In the genomic region with DNA sequence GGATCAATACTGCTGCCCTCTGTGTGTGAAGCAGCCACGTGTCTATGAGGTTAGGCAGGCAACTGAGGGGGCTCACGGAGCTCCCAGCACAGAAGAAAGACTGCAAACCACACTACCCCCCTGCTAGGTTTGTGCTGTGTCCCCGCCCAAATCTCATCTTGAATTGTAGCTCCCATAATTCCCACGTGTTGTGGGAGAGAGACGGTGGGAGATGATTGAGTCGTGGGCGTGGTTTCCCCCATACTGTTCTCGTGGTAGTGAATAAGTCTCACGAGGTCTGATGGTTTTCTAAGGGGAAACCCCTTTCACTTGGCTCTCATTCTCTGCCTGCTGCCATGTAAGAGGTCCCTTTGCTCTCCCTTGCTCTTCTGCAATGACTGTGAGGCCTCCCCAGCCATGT, we compare ENCODE assay signal across 11 cellular contexts.
DNase-seq lines count a peak whose midpoint lies in the region; ATAC-seq lines count a peak whose summit lies in the region.
"Had no signal": no experiment of that assay in that cellular context is flagged by ENCODE, and none has a peak within 500 bp of the region (broad histone marks: within the 10 kb centered on the region; RNA-seq: fewer than 3 reads in every experiment).

No MANE protein-coding gene starts in this region.

- no peak overlapping the region for H3K27ac Mint-ChIP-seq in T-helper 2 cell treated with Interferon-gamma antibody and Interleukin-4, amounts not matched to agents 5 μg/mL and 100 μg/mL, for 36 hours
- H3K27ac Mint-ChIP-seq in dendritic cell treated with granulocyte-macrophage colony-stimulating factor and Interleukin-4, amounts not matched to agents 40 ng/mL and 50 ng/mL, for 4 days: peak overlapping the region; percentile 41
- H3K27ac Mint-ChIP-seq: type B pancreatic cell had no signal

- H3K4me1 Mint-ChIP-seq in T-helper 2 cell treated with Interferon-gamma antibody and Interleukin-4, amounts not matched to agents 5 μg/mL and 100 μg/mL, for 36 hours (ENCODE audit: low read depth): peaks cover 4% of the 10 kb centered on the region
- H3K4me1 Mint-ChIP-seq in dendritic cell treated with granulocyte-macrophage colony-stimulating factor and Interleukin-4, amounts not matched to agents 40 ng/mL and 50 ng/mL, for 4 days (ENCODE audit: low read depth): peaks cover 38% of the 10 kb centered on the region

- no peak overlapping the region for H3K4me3 Mint-ChIP-seq in T-helper 2 cell treated with Interferon-gamma antibody and Interleukin-4, amounts not matched to agents 5 μg/mL and 100 μg/mL, for 36 hours
- no peak overlapping the region for H3K4me3 Mint-ChIP-seq in dendritic cell treated with granulocyte-macrophage colony-stimulating factor and Interleukin-4, amounts not matched to agents 40 ng/mL and 50 ng/mL, for 4 days
- H3K4me3 Mint-ChIP-seq: type B pancreatic cell had no signal

- DNase-seq in activated CD4-positive, alpha-beta T cell treated with anti-CD3 and anti-CD28 coated beads for 48 hours: peak; percentile 37
- DNase-seq in activated CD4-positive, alpha-beta T cell treated with anti-CD3 and anti-CD28 coated beads for 4 hours: no peak
- DNase-seq in T-helper 2 cell treated with Interferon-gamma antibody and Interleukin-4, amounts not matched to agents 5 μg/mL and 100 μg/mL, for 36 hours (ENCODE audit: low spot score): peak; percentile 17
- peak; percentile 18 for DNase-seq in stimulated activated CD8-positive, alpha-beta memory T cell treated with anti-CD3 and anti-CD28 coated beads, Interleukin-4, amount 100 ng/mL, for 24 hours (ENCODE audit: low read depth)
- DNase-seq in Right ventricle myocardium inferior (ENCODE audit: missing footprints) (no peak), left lobe of liver (ENCODE audit: low spot score) (no peak), SHP77 treated with DMSO at 0.1 percent for 48 hours (lab: John Stamatoyannopoulos, UW) (no peak)
- DNase-seq: NCI-H146, NCI-H82 had no signal

- no peaks in the 10 kb centered on the region for H3K27me3 Mint-ChIP-seq in T-helper 2 cell treated with Interferon-gamma antibody and Interleukin-4, amounts not matched to agents 5 μg/mL and 100 μg/mL, for 36 hours (ENCODE audit: low read depth)
- H3K27me3 Mint-ChIP-seq in dendritic cell treated with granulocyte-macrophage colony-stimulating factor and Interleukin-4, amounts not matched to agents 40 ng/mL and 50 ng/mL, for 4 days: no peaks in the 10 kb centered on the region
- H3K27me3 Mint-ChIP-seq: type B pancreatic cell had no signal

- no peaks in the 10 kb centered on the region for H3K9me3 Mint-ChIP-seq in T-helper 2 cell treated with Interferon-gamma antibody and Interleukin-4, amounts not matched to agents 5 μg/mL and 100 μg/mL, for 36 hours
- no peaks in the 10 kb centered on the region for H3K9me3 Mint-ChIP-seq in dendritic cell treated with granulocyte-macrophage colony-stimulating factor and Interleukin-4, amounts not matched to agents 40 ng/mL and 50 ng/mL, for 4 days
- H3K9me3 Mint-ChIP-seq: type B pancreatic cell had no signal

- ATAC-seq in Right ventricle myocardium inferior (no peak), left lobe of liver (no peak)

- intact Hi-C loops in dendritic cell treated with granulocyte-macrophage colony-stimulating factor and Interleukin-4, amounts not matched to agents 40 ng/mL and 50 ng/mL, for 4 days (cut with micrococcal nuclease): loop anchor here (2.0 to 5.0 kb wide), 2 partner anchors 68 to 182 kb away; a partner anchor contains a TSS
- intact Hi-C loops in Right ventricle myocardium inferior (cut with DNase I): loop anchor here (2.0 to 5.0 kb wide), 4 partner anchors 68 to 197 kb away; a partner anchor contains a TSS

- peaks cover 8% of the 10 kb centered on the region for H3K36me3 Mint-ChIP-seq in T-helper 2 cell treated with Interferon-gamma antibody and Interleukin-4, amounts not matched to agents 5 μg/mL and 100 μg/mL, for 36 hours (ENCODE audit: low read depth)
- H3K36me3 Mint-ChIP-seq in dendritic cell treated with granulocyte-macrophage colony-stimulating factor and Interleukin-4, amounts not matched to agents 40 ng/mL and 50 ng/mL, for 4 days (ENCODE audit: low read depth): peaks cover 80% of the 10 kb centered on the region

Comparison
In these comparisons a context has a peak if more than half of its experiments do, and no peak if none do; other contexts are left out.
1. DNase-seq: peak in activated CD4-positive, alpha-beta T cell treated with anti-CD3 and anti-CD28 coated beads for 48 hours (single experiment), T-helper 2 cell treated with Interferon-gamma antibody and Interleukin-4, amounts not matched to agents 5 μg/mL and 100 μg/mL, for 36 hours (single experiment) and stimulated activated CD8-positive, alpha-beta memory T cell treated with anti-CD3 and anti-CD28 coated beads, Interleukin-4, amount 100 ng/mL, for 24 hours (single experiment); none in activated CD4-positive, alpha-beta T cell treated with anti-CD3 and anti-CD28 coated beads for 4 hours (0 of 2), Right ventricle myocardium inferior (single experiment), left lobe of liver (single experiment) and SHP77 treated with DMSO at 0.1 percent for 48 hours (single experiment).